In genomic region chr22:40552070-40552469, GRCh38 we compare ENCODE assay signal across 1 cellular context.
TF ChIP-seq lines count a peak whose summit lies in the region.

No MANE protein-coding gene starts in this region.

TF ChIP-seq in WTC11, 78 proteins besides CTCF, POLR2A, EP300 and RAD21 (continued from another document):
- TF ChIP-seq, protein P1, sequence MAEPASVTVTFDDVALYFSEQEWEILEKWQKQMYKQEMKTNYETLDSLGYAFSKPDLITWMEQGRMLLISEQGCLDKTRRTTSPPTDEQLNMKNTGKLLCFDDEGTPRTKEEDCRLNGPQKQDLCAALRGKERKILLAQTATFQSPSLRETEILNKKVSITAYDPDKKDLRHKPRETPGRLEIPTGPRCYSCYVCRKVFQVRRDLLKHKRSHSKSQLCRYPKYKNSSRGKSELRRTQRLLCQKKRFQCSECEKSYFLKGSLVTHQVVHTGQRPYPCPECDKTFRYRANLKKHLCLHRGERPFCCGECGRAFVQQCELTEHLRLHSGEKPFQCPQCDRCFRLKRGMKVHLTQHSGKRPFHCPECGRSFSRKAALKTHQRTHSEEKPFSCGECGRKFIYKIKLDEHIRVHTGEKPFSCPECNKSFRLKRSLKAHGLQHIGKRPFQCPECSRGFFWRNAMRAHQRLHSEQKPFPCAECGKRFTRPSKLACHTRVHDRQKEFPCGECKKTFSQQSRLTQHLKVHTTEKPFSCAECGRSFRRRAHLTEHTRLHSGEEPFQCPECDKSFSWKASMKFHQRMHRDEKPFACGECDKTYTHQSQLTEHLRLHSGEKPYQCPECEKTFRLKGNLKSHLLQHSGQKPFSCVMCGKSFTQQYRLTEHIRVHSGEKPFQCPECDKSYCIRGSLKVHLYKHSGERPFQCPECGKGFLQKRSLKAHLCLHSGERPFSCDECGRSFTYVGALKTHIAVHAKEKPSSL (CRISPR knock-in tag; conservative IDR thresholded peaks at IDR 0.05), result no peak
- TF ChIP-seq SMAD4 (CRISPR knock-in tag; IDR thresholded peaks at IDR 0.05), result no peak
